Comparison of ENCODE assay signal across 11 cellular contexts in genomic region chrX:66164470-66164869, GRCh38. TPM values are rescaled to one million over a fixed set of nuclear protein-coding genes. Genes with fewer than 3 reads are reported as not detected.
DNase-seq lines count a peak whose midpoint lies in the region; ATAC-seq, FAIRE-seq and TF ChIP-seq lines count a peak whose summit lies in the region.
"Had no signal": no experiment of that assay in that cellular context is flagged by ENCODE, and none has a peak within 500 bp of the region (broad histone marks: within the 10 kb centered on the region; RNA-seq: fewer than 3 reads in every experiment).

No MANE protein-coding gene starts in this region.

- H3K9me2 ChIP-seq in SK-N-SH, result no peaks in the 10 kb centered on the region

- no peaks in the 10 kb centered on the region for H3K27me3 ChIP-seq in SK-N-SH (ENCODE audit: insufficient read depth)
- no peaks in the 10 kb centered on the region for H3K27me3 ChIP-seq in right atrium auricular region
- no peaks in the 10 kb centered on the region for H3K27me3 ChIP-seq in osteoblast (ENCODE audit: insufficient read depth, low read length)
- H3K27me3 ChIP-seq in uterus, result no peaks in the 10 kb centered on the region
- peaks cover 0 to 15% (median 4%) of the 10 kb centered on the region in 4 donors for H3K27me3 ChIP-seq in pancreas

- WGBS in SK-N-SH (ENCODE audit: low lambda C conversion rate), result 0% methylated on average over 3 of the region's 3 CpGs
- 11 to 15% methylated on average over 3 of the region's 3 CpGs for WGBS in pancreas, 2 donors

- H3F3A ChIP-seq in SK-N-SH (replicated peaks; ENCODE audit: insufficient read depth), result no peaks in the 10 kb centered on the region

- H3K36me3 ChIP-seq in SK-N-SH (replicated peaks in 1 of 2; ENCODE audit: control insufficient read depth in 1 of 2, insufficient read depth in 2 of 2, low read length in 1 of 2), result no peaks in the 10 kb centered on the region
- no peaks in the 10 kb centered on the region for H3K36me3 ChIP-seq in right atrium auricular region
- H3K36me3 ChIP-seq in osteoblast (ENCODE audit: insufficient read depth, low read length), result no peaks in the 10 kb centered on the region
- H3K36me3 ChIP-seq in uterus, result no peaks in the 10 kb centered on the region
- no peaks in the 10 kb centered on the region for H3K36me3 ChIP-seq in pancreas
- H3K36me3 ChIP-seq: HAP-1 had no signal

- ATAC-seq in SK-N-SH treated with all-trans-retinoic acid at 6 μM for 48 hours (no peak; the same call in 1 of the 3 replicates), pancreas (no peak), GM21717 (IDR thresholded peaks at IDR 0.05; ENCODE audit: unreplicated experiment) (no peak)

- no peak for FAIRE-seq in pancreas (lab: Jason Lieb, UNC)

- no peak overlapping the region for H3K9ac ChIP-seq in SK-N-SH

- CTCF ChIA-PET in SK-N-SH (lab: Yijun Ruan, JAX), result no interaction called here

- TF ChIP-seq CTCF in SK-N-SH (IDR thresholded peaks at IDR 0.05) (no peak), right atrium auricular region (IDR thresholded peaks at IDR 0.05) (no peak), osteoblast (IDR thresholded peaks at IDR 0.05; ENCODE audit: extremely low read depth, low read depth, low read length) (no peak), uterus (IDR thresholded peaks at IDR 0.05) (no peak), pancreas (IDR thresholded peaks at IDR 0.05) (no peak)

- DNase-seq in SK-N-SH (no peak), right atrium auricular region (ENCODE audit: low spot score) (no peak), osteoblast (ENCODE audit: insufficient read length, low spot score, missing footprints) (no peak), uterus (no peak), pancreas (no peak), NCI-H446 treated with DMSO at 0.1 percent for 48 hours (lab: John Stamatoyannopoulos, UW) (no peak)

- H3K4me1 ChIP-seq in SK-N-SH (ENCODE audit: control insufficient read depth in 1 of 2, insufficient read depth in 2 of 2, low read depth in 1 of 2, low read length in 1 of 2), result no peaks in the 10 kb centered on the region
- H3K4me1 ChIP-seq in right atrium auricular region, result no peaks in the 10 kb centered on the region
- peaks cover 4% of the 10 kb centered on the region for H3K4me1 ChIP-seq in osteoblast (ENCODE audit: insufficient read depth, low read length)
- H3K4me1 ChIP-seq in uterus, result no peaks in the 10 kb centered on the region
- H3K4me1 ChIP-seq in pancreas, result no peaks in the 10 kb centered on the region
- H3K4me1 ChIP-seq: HAP-1 had no signal

- no peak for TF ChIP-seq EP300 in SK-N-SH (IDR thresholded peaks at IDR 0.05; ENCODE audit: borderline replicate concordance in 1 of 2, low read depth in 1 of 2, low read length in 1 of 2)

- no peak for TF ChIP-seq RAD21 in SK-N-SH (IDR thresholded peaks at IDR 0.05; ENCODE audit: low read length)

- H3K27ac ChIP-seq in SK-N-SH (ENCODE audit: low read depth in 2 of 2, low read length in 1 of 2) (no peak overlapping the region), right atrium auricular region (peak overlapping the region; percentile 35 to 58), osteoblast (ENCODE audit: low read depth, low read length) (peak overlapping the region; percentile 15), uterus (peak overlapping the region; percentile 61 to 64), pancreas (no peak overlapping the region)
- H3K27ac ChIP-seq: 22Rv1 had no signal

- POLR2A ChIA-PET in SK-N-SH (lab: Yijun Ruan, JAX), result no interaction called here

- H4K20me1 ChIP-seq in SK-N-SH (ENCODE audit: insufficient read depth), result no peaks in the 10 kb centered on the region
- H4K20me1 ChIP-seq in osteoblast (ENCODE audit: insufficient read depth, low read length), result no peaks in the 10 kb centered on the region

- intact Hi-C loops in uterus (cut with DNase I; ENCODE audit: low total_unique reads) (no loop called here), pancreas (cut with DNase I) (no loop called here)

- H2AFZ ChIP-seq in SK-N-SH (ENCODE audit: low read depth), result no peak overlapping the region
- peak overlapping the region; percentile 58 for H2AFZ ChIP-seq in osteoblast (ENCODE audit: low read length)

- TF ChIP-seq POLR2A in uterus (IDR thresholded peaks at IDR 0.05), result no peak

- peak overlapping the region; percentile 15; the same call in 1 of the 2 replicates for H3K4me2 ChIP-seq in SK-N-SH
- peak overlapping the region; percentile 61 for H3K4me2 ChIP-seq in osteoblast (ENCODE audit: insufficient read depth, low read length)

- no peaks in the 10 kb centered on the region for H3K9me3 ChIP-seq in SK-N-SH
- H3K9me3 ChIP-seq in right atrium auricular region, result no peaks in the 10 kb centered on the region
- H3K9me3 ChIP-seq in osteoblast (ENCODE audit: low read depth, low read length), result no peaks in the 10 kb centered on the region
- no peaks in the 10 kb centered on the region for H3K9me3 ChIP-seq in uterus
- H3K9me3 ChIP-seq in pancreas, result no peaks in the 10 kb centered on the region
- H3K9me3 ChIP-seq: HAP-1 had no signal

- peak overlapping the region; percentile 25 to 46; a peak in 3 of 4 replicates for H3K4me3 ChIP-seq in SK-N-SH (ENCODE audit: low read depth in 2 of 2, low read length in 1 of 2)
- peak overlapping the region; percentile 40 to 41 for H3K4me3 ChIP-seq in right atrium auricular region
- H3K4me3 ChIP-seq in osteoblast (ENCODE audit: insufficient read depth, low read length), result peak overlapping the region; percentile 66
- H3K4me3 ChIP-seq in uterus, result peak overlapping the region; percentile 30 to 37
- no peak overlapping the region for H3K4me3 ChIP-seq in pancreas
- H3K4me3 ChIP-seq: HAP-1 had no signal

- H3K79me2 ChIP-seq in SK-N-SH (ENCODE audit: insufficient read depth), result no peaks in the 10 kb centered on the region
- no peaks in the 10 kb centered on the region for H3K79me2 ChIP-seq in osteoblast (ENCODE audit: insufficient read depth, low read length)

TF ChIP-seq in SK-N-SH, 30 proteins besides CTCF, POLR2A, EP300 and RAD21 (continues in another document):
- TF ChIP-seq TAF1 (IDR thresholded peaks at IDR 0.05; ENCODE audit: borderline replicate concordance, low read depth, low read length) (no peak), GATA2 (CRISPR knock-in tag; IDR thresholded peaks at IDR 0.05) (no peak), JUND (IDR thresholded peaks at IDR 0.05) (no peak), FOSL2 (IDR thresholded peaks at IDR 0.05; ENCODE audit: borderline replicate concordance, low read depth) (no peak), FOXM1 (IDR thresholded peaks at IDR 0.05; ENCODE audit: low read depth) (no peak), CHD2 (IDR thresholded peaks at IDR 0.05; ENCODE audit: low read length, partially characterized antibody) (no peak), PBX3 (IDR thresholded peaks at IDR 0.05) (no peak), ELF1 (IDR thresholded peaks at IDR 0.05) (no peak)

TF ChIP-seq in SK-N-SH treated with all-trans-retinoic acid at 6 μM for 48 hours, 23 proteins besides CTCF, POLR2A, EP300 and RAD21 (continues in another document):
- TF ChIP-seq PATZ1 (CRISPR knock-in tag; IDR thresholded peaks at IDR 0.05; ENCODE audit: borderline replicate concordance), result no peak
- TF ChIP-seq ZFP30 (CRISPR knock-in tag; IDR thresholded peaks at IDR 0.05), result no peak
- TF ChIP-seq ZNF8 (CRISPR knock-in tag; IDR thresholded peaks at IDR 0.05), result no peak
- no peak for TF ChIP-seq ESRRG (CRISPR knock-in tag; IDR thresholded peaks at IDR 0.05)
- TF ChIP-seq GLIS3 (CRISPR knock-in tag; IDR thresholded peaks at IDR 0.05), result no peak
- TF ChIP-seq TCF4 (CRISPR knock-in tag; IDR thresholded peaks at IDR 0.05; ENCODE audit: borderline replicate concordance), result no peak
- no peak for TF ChIP-seq CSRNP3 (CRISPR knock-in tag; IDR thresholded peaks at IDR 0.05)

RNA-seq across cellular contexts. Expression of gene HEPH, which starts 0.4 kb away (rescaled TPM):
- 8.6 and 11.5 TPM in 2 replicates for polyA plus RNA-seq in SK-N-SH (2012; rRNA removed)
- 8.0 and 10.1 TPM in 2 replicates for polyA plus RNA-seq in SK-N-SH (2012; cell fraction: cytosol; rRNA removed)
- 9.1 and 11.9 TPM in 2 replicates for polyA plus RNA-seq in SK-N-SH (2012; cell fraction: nucleus; rRNA removed)
- 10 to 100 TPM; 45.5 to 61.5 TPM for total RNA-seq in right atrium auricular region
- total RNA-seq in osteoblast, result 63.0 and 64.5 TPM in 2 replicates
- 100 to 1,000 TPM in 1 of 4 donors, 10 to 100 TPM in 2, 1 to 10 TPM in 1; 9.1 to 131 (median 28.6) TPM for total RNA-seq in uterus
- 1 to 10 TPM in 3 of 6 donors, under 1 TPM in 3; 0.31 to 2.7 (median 1.1) TPM for total RNA-seq in pancreas
- polyA plus RNA-seq in pancreas, result under 1 TPM; 0.38 to 0.54 TPM
- total RNA-seq: T-helper 2 cell treated with Interferon-gamma antibody and Interleukin-4, amounts not matched to agents 100 ng/mL and 5 ng/mL, for 36 hours had no signal

Comparison
In these comparisons a context has a peak if more than half of its experiments do, and no peak if none do; other contexts are left out.
1. H3K27ac ChIP-seq: peak in right atrium auricular region (2 of 2), osteoblast (single experiment) and uterus (2 of 2); none in SK-N-SH (0 of 2) and pancreas (0 of 4).
2. H3K4me3 ChIP-seq: peak in SK-N-SH (2 of 2), right atrium auricular region (2 of 2), osteoblast (single experiment) and uterus (2 of 2); none in pancreas (0 of 4).